17 cellular contexts compared by ENCODE assay signal in genomic region chr7:81244213-81244612, GRCh38.
DNase-seq lines count a peak whose midpoint lies in the region; ATAC-seq, FAIRE-seq and TF ChIP-seq lines count a peak whose summit lies in the region.
"Had no signal": no experiment of that assay in that cellular context is flagged by ENCODE, and none has a peak within 500 bp of the region (broad histone marks: within the 10 kb centered on the region; RNA-seq: fewer than 3 reads in every experiment).

No MANE protein-coding gene starts in this region.

- DNase-seq in AG04450 (ENCODE audit: low read depth, low spot score): no peak
- no peak for DNase-seq in H9
- DNase-seq in RPMI8226: peak; percentile 73
- DNase-seq in fibroblast of pulmonary artery (ENCODE audit: low read depth): peak; percentile 65
- DNase-seq in ascending aorta (ENCODE audit: low spot score in 2 of 2): no peak
- no peak for DNase-seq in NCI-H2107 treated with DMSO at 0.1 percent for 48 hours (lab: John Stamatoyannopoulos, UW; ENCODE audit: unreplicated experiment)
- DNase-seq in GM12891 (ENCODE audit: insufficient read length, low spot score): no peak
- DNase-seq: activated B cell treated with CpG ODN at 0.5 μM for 24 hours; activated T-cell treated with anti-CD3 and anti-CD28 coated beads, Interleukin-2, amount 50 U/mL, for 1 hour; CD4-positive, CD25-positive, alpha-beta regulatory T cell; immature natural killer cell; NCI-H2081 treated with DMSO at 0.1 percent for 48 hours; stimulated activated naive CD4-positive, alpha-beta T cell treated with Interleukin-2 at 50 U/mL for 16 hours had no signal

- no peak overlapping the region for H2AFZ ChIP-seq in H9 (ENCODE audit: low read length)

- H2BK12ac ChIP-seq in H9 (ENCODE audit: insufficient read length, low read depth, low read length): no peak overlapping the region

- no peaks in the 10 kb centered on the region for H3K27me3 Mint-ChIP-seq in H9 (ENCODE audit: low read depth)
- H3K27me3 Mint-ChIP-seq: activated B cell treated with CpG ODN at 0.5 μM for 24 hours; CD4-positive, CD25-positive, alpha-beta regulatory T cell; progenitor cell of endocrine pancreas had no signal

- H3K27me3 ChIP-seq in AG04450 (ENCODE audit: control insufficient read depth, insufficient read depth, low read length) (no peaks in the 10 kb centered on the region), H9 (ENCODE audit: insufficient read depth, low read length) (no peaks in the 10 kb centered on the region), ascending aorta (no peaks in the 10 kb centered on the region)

- peaks cover 3 to 16% (median 16%) of the 10 kb centered on the region in 3 experiments; a peak in 5 of 7 replicates for H3K36me3 Mint-ChIP-seq in H9 (ENCODE audit: insufficient read depth in 1 of 3, low read depth in 3 of 3)
- H3K36me3 Mint-ChIP-seq: CD4-positive, CD25-positive, alpha-beta regulatory T cell had no signal

- no peak for TF ChIP-seq POLR2A in GM12891 (IDR thresholded peaks at IDR 0.05; ENCODE audit: low read depth, low read length)

- no peak overlapping the region for H2AK5ac ChIP-seq in H9 (ENCODE audit: insufficient read length, low read length)

- H3K4me3 ChIP-seq in AG04450 (ENCODE audit: low read depth, low read length): no peak overlapping the region
- no peak overlapping the region for H3K4me3 ChIP-seq in fibroblast of pulmonary artery (replicated peaks; ENCODE audit: low read depth, low read length)
- H3K4me3 ChIP-seq in ascending aorta: no peak overlapping the region

- no peak for FAIRE-seq in GM12891 (lab: Jason Lieb, UNC)
- FAIRE-seq: astrocyte, endometrium had no signal

- CTCF ChIA-PET in AG04450 (lab: Charles Lee): no interaction called here

- no peak overlapping the region for H3K56ac ChIP-seq in H9 (ENCODE audit: insufficient read length, low read depth, low read length)

- H3K9me3 ChIP-seq in AG04450 (ENCODE audit: control insufficient read depth, insufficient read depth, low read length) (no peaks in the 10 kb centered on the region), H9 (ENCODE audit: control insufficient read depth, low read depth, low read length) (no peaks in the 10 kb centered on the region), ascending aorta (no peaks in the 10 kb centered on the region)

- no peak overlapping the region for H3T11ph ChIP-seq in H9 (ENCODE audit: low read length)

- intact Hi-C loops in ascending aorta (cut with DNase I): no loop called here

- H4K91ac ChIP-seq in H9 (ENCODE audit: insufficient read length, low read depth, low read length): no peak overlapping the region

- H2BK15ac ChIP-seq in H9 (ENCODE audit: low read depth, low read length): no peak overlapping the region

- H3K4me1 Mint-ChIP-seq in H9: peaks cover 9% of the 10 kb centered on the region in 2 experiments
- H3K4me1 Mint-ChIP-seq: activated B cell treated with CpG ODN at 0.5 μM for 24 hours; CD4-positive, CD25-positive, alpha-beta regulatory T cell; immature natural killer cell had no signal

- H3K18ac ChIP-seq in H9 (ENCODE audit: insufficient read length, low read depth, low read length): no peak overlapping the region

- no peak overlapping the region for H3K27ac ChIP-seq in AG04450 (ENCODE audit: low read depth, low read length)
- no peak overlapping the region for H3K27ac ChIP-seq in H9 (ENCODE audit: insufficient read length, low read depth, low read length)
- H3K27ac ChIP-seq in ascending aorta: no peak overlapping the region

- POLR2A ChIA-PET in AG04450 (lab: Yijun Ruan, JAX): no interaction called here

- H3K4me3 Mint-ChIP-seq in H9: no peak overlapping the region
- H3K4me3 Mint-ChIP-seq: activated B cell treated with CpG ODN at 0.5 μM for 24 hours; CD4-positive, CD25-positive, alpha-beta regulatory T cell; immature natural killer cell had no signal

- no peaks in the 10 kb centered on the region for H3K79me2 ChIP-seq in H9 (ENCODE audit: insufficient read depth, low read length)

- H3K9ac ChIP-seq in H9 (ENCODE audit: extremely low read depth, insufficient read length, low read length): no peak overlapping the region

- no peak overlapping the region for H4K8ac ChIP-seq in H9 (replicated peaks; ENCODE audit: insufficient read length, low read depth, low read length)

- no CpG with 5 or more reads among the region's 3 CpGs for WGBS in H9 (ENCODE audit: extremely low coverage, insufficient read length, low lambda C conversion rate)

- no peaks in the 10 kb centered on the region for H3K79me1 ChIP-seq in H9 (ENCODE audit: insufficient read depth, low read depth, low read length, poor library complexity, severe bottlenecking)

- H3K23me2 ChIP-seq in H9 (ENCODE audit: insufficient read length, low read depth, low read length, poor library complexity, severe bottlenecking): no peaks in the 10 kb centered on the region

- H4K5ac ChIP-seq in H9 (ENCODE audit: insufficient read length, low read depth, low read length): no peak overlapping the region

- H2BK20ac ChIP-seq in H9 (ENCODE audit: low read depth, low read length, poor library complexity, severe bottlenecking): no peak overlapping the region

- no peak overlapping the region for H2BK120ac ChIP-seq in H9 (ENCODE audit: low read depth, low read length, poor library complexity, severe bottlenecking)

- ATAC-seq in HG02571 (IDR thresholded peaks at IDR 0.05; ENCODE audit: unreplicated experiment): no peak

- H4K20me1 ChIP-seq in H9 (ENCODE audit: control insufficient read depth, insufficient read depth, insufficient read length): no peaks in the 10 kb centered on the region

- H3K23ac ChIP-seq in H9 (ENCODE audit: insufficient read length, low read depth, low read length): no peak overlapping the region

- no peak overlapping the region for H3K4me2 ChIP-seq in H9 (ENCODE audit: insufficient read depth, insufficient read length, low read length)

- H3K4me1 ChIP-seq in H9 (ENCODE audit: insufficient read depth, low read length): no peaks in the 10 kb centered on the region
- H3K4me1 ChIP-seq in ascending aorta: no peaks in the 10 kb centered on the region

- no peak overlapping the region for H3K27ac Mint-ChIP-seq in H9
- H3K27ac Mint-ChIP-seq: activated B cell treated with CpG ODN at 0.5 μM for 24 hours; CD4-positive, CD25-positive, alpha-beta regulatory T cell; immature natural killer cell; progenitor cell of endocrine pancreas had no signal

- TF ChIP-seq CTCF in AG04450 (IDR thresholded peaks at IDR 0.05; ENCODE audit: low read depth, low read length): peak; percentile 15; the same call in 1 of the 2 replicates
- TF ChIP-seq CTCF in H9 (conservative IDR thresholded peaks at IDR 0.05): peak; percentile 23; the same call in 1 of the 3 replicates
- TF ChIP-seq CTCF in fibroblast of pulmonary artery (IDR thresholded peaks at IDR 0.05; ENCODE audit: low read length, missing control alignments): no peak
- no peak for TF ChIP-seq CTCF in ascending aorta (IDR thresholded peaks at IDR 0.05)

- H2BK5ac ChIP-seq in H9 (ENCODE audit: insufficient read length, low read length): no peak overlapping the region

- H3K9me3 Mint-ChIP-seq in H9: peaks cover 14 to 16% of the 10 kb centered on the region in 2 experiments

- no peak overlapping the region for H3K4ac ChIP-seq in H9 (ENCODE audit: low read depth, low read length)

- H3K36me3 ChIP-seq in ascending aorta: no peaks in the 10 kb centered on the region

- no peak overlapping the region for H3K14ac ChIP-seq in H9 (ENCODE audit: insufficient read depth, low read length)

TF ChIP-seq in GM12891, 5 proteins besides CTCF, POLR2A, EP300 and RAD21:
- TF ChIP-seq POLR2AphosphoS5 (IDR thresholded peaks at IDR 0.05; ENCODE audit: low read depth, low read length) (no peak), TAF1 (IDR thresholded peaks at IDR 0.05; ENCODE audit: low read depth, low read length) (no peak), PAX5 (IDR thresholded peaks at IDR 0.05; ENCODE audit: insufficient read depth, low read length, severe bottlenecking) (no peak), SPI1 (IDR thresholded peaks at IDR 0.05; ENCODE audit: low read depth, low read length) (no peak), POU2F2 (IDR thresholded peaks at IDR 0.05; ENCODE audit: low read depth, low read length) (no peak)
TF ChIP-seq in GM12891: peak in this region for 0.

Comparison
In these comparisons a context has a peak if more than half of its experiments do, and no peak if none do; other contexts are left out.
1. DNase-seq: peak in RPMI8226 (single experiment) and fibroblast of pulmonary artery (single experiment); none in AG04450 (single experiment), H9 (single experiment), ascending aorta (0 of 2), NCI-H2107 treated with DMSO at 0.1 percent for 48 hours (single experiment) and GM12891 (single experiment).
2. CTCF ChIP-seq: peak in AG04450 (single experiment) and H9 (single experiment); none in fibroblast of pulmonary artery (single experiment) and ascending aorta (0 of 3).